In the genomic region with DNA sequence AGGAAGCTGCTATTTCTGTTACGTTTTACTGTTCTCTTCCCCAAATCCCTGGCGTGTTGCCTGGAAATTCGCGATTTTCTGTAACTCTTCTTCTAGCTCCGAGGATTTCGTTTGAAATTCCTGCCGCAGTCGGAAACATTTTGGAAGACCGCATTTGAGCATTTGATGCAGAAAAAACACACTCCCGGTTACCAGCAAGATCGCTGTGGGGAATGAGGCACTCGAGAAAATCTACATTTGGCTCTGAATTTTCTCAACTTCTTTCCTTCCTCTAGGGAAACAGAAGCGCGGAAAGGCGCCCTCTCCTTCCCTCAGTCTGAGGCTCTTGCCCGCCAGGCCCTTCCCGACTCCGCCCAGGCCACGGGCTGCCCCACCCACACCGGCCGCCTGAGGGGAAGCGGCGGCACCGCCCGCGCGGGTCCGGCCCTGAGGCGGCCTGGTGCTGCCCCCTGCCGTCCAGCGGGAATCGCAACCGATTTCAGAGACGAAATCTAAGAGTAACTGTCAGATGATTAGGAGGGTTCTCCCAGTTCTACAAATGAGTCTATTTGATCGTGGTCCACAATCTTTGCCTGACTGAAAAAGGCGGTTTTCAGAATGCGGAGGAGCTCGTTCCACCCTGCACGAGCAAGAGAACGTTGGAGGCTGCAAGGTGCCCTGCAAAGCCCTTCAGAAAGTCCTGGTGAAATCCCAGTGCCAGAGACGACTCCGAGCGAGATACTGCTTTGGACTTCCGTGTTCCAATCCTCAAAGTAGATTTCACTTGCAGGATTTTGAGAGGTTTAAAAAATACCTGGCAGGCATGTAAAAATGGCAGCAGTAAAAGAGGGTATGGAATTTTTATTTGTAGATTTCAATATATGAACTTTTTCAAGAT, we compare ENCODE assay signal across 8 cellular contexts. TPM values are rescaled to one million over a fixed set of nuclear protein-coding genes. Genes with fewer than 3 reads are reported as not detected.
A peak's percentile ranks its signal among the peaks of the same experiment; 100 is the strongest.
DNase-seq lines count a peak whose midpoint lies in the region; ATAC-seq and TF ChIP-seq lines count a peak whose summit lies in the region.

No MANE protein-coding gene starts in this region.

- peak; percentile 98 for TF ChIP-seq CTCF in coronary artery (IDR thresholded peaks at IDR 0.05)

- H3K27ac ChIP-seq in coronary artery: peak overlapping the region in 1 of 2 donors; percentile 76

- DNase-seq in AML-193 (lab: John Stamatoyannopoulos, UW) (peak; percentile 88 to 92), NCI-H345 treated with DMSO at 0.1 percent for 48 hours (lab: John Stamatoyannopoulos, UW; ENCODE audit: unreplicated experiment) (peak; percentile 76), coronary artery (ENCODE audit: low spot score) (peak; percentile 93), left lobe of liver (ENCODE audit: low spot score) (peak; percentile 94)
- DNase-seq in activated CD4-positive, alpha-beta T cell treated with anti-CD3 and anti-CD28 coated beads for 48 hours: peak; percentile 94
- peak; percentile 87 for DNase-seq in stimulated activated CD4-positive, alpha-beta T cell treated with anti-CD3 and anti-CD28 coated beads, Interleukin-1b, Interleukin-23, amount 100 ng/mL, for 48 hours

- ATAC-seq in GM19023 (IDR thresholded peaks at IDR 0.05; ENCODE audit: unreplicated experiment) (peak; percentile 100), HG03196 (IDR thresholded peaks at IDR 0.05; ENCODE audit: unreplicated experiment) (peak; percentile 99), left lobe of liver (peak; percentile 100)

- peak overlapping the region; percentile 71 for H3K4me3 ChIP-seq in coronary artery

RNA-seq across cellular contexts. Expression of a gene that starts 18.4 kb away (rescaled TPM):
- total RNA-seq in left lobe of liver: 18.8 TPM
